Comparison of ENCODE assay signal across 1 cellular context in genomic region chr3:78176869-78177268, GRCh38.
TF ChIP-seq lines count a peak whose summit lies in the region.

No MANE protein-coding gene starts in this region.

TF ChIP-seq in HepG2, 621 proteins besides CTCF, POLR2A, EP300 and RAD21 (continued from another document and continues in another):
- TF ChIP-seq KIAA2018 (CRISPR knock-in tag; IDR thresholded peaks at IDR 0.05; ENCODE audit: borderline replicate concordance) (no peak), SALL1 (CRISPR knock-in tag; IDR thresholded peaks at IDR 0.05) (peak; percentile 70; the same call in 1 of the 2 replicates), MEIS2 (CRISPR knock-in tag; IDR thresholded peaks at IDR 0.05) (peak; percentile 75), ZNF772 (CRISPR knock-in tag; IDR thresholded peaks at IDR 0.05) (no peak), GPBP1L1 (CRISPR knock-in tag; IDR thresholded peaks at IDR 0.05) (no peak), FIP1L1 (IDR thresholded peaks at IDR 0.05; ENCODE audit: borderline replicate concordance, insufficient read depth, low read depth, low read length) (no peak), ZNF468 (CRISPR knock-in tag; IDR thresholded peaks at IDR 0.05) (no peak), HNRNPH1 (optimal IDR thresholded peaks at IDR 0.05; ENCODE audit: low read depth, low read length) (no peak), THAP7 (CRISPR knock-in tag; IDR thresholded peaks at IDR 0.05) (no peak), REPIN1 (CRISPR knock-in tag; IDR thresholded peaks at IDR 0.05; ENCODE audit: borderline replicate concordance, low read depth) (no peak), KAT2B (IDR thresholded peaks at IDR 0.05; ENCODE audit: borderline replicate concordance, low read depth, low read length) (peak; percentile 43; the same call in 1 of the 2 replicates), NR3C1 (CRISPR knock-in tag; IDR thresholded peaks at IDR 0.05) (no peak), PITX1 (CRISPR knock-in tag; IDR thresholded peaks at IDR 0.05) (no peak), CREM (IDR thresholded peaks at IDR 0.05) (peak; percentile 59; the same call in 1 of the 2 replicates), CREM (CRISPR knock-in tag; IDR thresholded peaks at IDR 0.05) (no peak), ZNF432 (CRISPR knock-in tag; IDR thresholded peaks at IDR 0.05; ENCODE audit: borderline replicate concordance) (no peak), ZNF839 (CRISPR knock-in tag; IDR thresholded peaks at IDR 0.05; ENCODE audit: borderline replicate concordance) (no peak), ZBTB8A (CRISPR knock-in tag; IDR thresholded peaks at IDR 0.05; ENCODE audit: borderline replicate concordance, low read depth) (no peak), ZNF7 (CRISPR knock-in tag; IDR thresholded peaks at IDR 0.05) (no peak), GTF3A (CRISPR knock-in tag; conservative IDR thresholded peaks at IDR 0.05) (no peak), RARG (CRISPR knock-in tag; IDR thresholded peaks at IDR 0.05; ENCODE audit: low read depth) (no peak), ZNF275 (CRISPR knock-in tag; IDR thresholded peaks at IDR 0.05; ENCODE audit: borderline replicate concordance) (no peak), ZNF547 (CRISPR knock-in tag; IDR thresholded peaks at IDR 0.05) (no peak), HNRNPUL1 (IDR thresholded peaks at IDR 0.05; ENCODE audit: low read depth, low read length) (no peak), ZMYM3 (CRISPR knock-in tag; IDR thresholded peaks at IDR 0.05) (no peak), ZNF326 (CRISPR knock-in tag; IDR thresholded peaks at IDR 0.05; ENCODE audit: borderline replicate concordance) (no peak), TRAFD1 (CRISPR knock-in tag; IDR thresholded peaks at IDR 0.05; ENCODE audit: borderline replicate concordance) (no peak), ZKSCAN8 (CRISPR knock-in tag; IDR thresholded peaks at IDR 0.05; ENCODE audit: borderline replicate concordance) (peak; percentile 29; the same call in 1 of the 2 replicates), U2AF1 (optimal IDR thresholded peaks at IDR 0.05; ENCODE audit: low read depth, low read length) (no peak), GLI4 (CRISPR knock-in tag; IDR thresholded peaks at IDR 0.05; ENCODE audit: borderline replicate concordance) (no peak), IKZF5 (CRISPR knock-in tag; IDR thresholded peaks at IDR 0.05) (peak; percentile 60; the same call in 1 of the 2 replicates)
- TF ChIP-seq, protein P1, sequence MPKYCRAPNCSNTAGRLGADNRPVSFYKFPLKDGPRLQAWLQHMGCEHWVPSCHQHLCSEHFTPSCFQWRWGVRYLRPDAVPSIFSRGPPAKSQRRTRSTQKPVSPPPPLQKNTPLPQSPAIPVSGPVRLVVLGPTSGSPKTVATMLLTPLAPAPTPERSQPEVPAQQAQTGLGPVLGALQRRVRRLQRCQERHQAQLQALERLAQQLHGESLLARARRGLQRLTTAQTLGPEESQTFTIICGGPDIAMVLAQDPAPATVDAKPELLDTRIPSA (CRISPR knock-in tag; IDR thresholded peaks at IDR 0.05; ENCODE audit: borderline replicate concordance) = no peak
- TF ChIP-seq, protein P2, sequence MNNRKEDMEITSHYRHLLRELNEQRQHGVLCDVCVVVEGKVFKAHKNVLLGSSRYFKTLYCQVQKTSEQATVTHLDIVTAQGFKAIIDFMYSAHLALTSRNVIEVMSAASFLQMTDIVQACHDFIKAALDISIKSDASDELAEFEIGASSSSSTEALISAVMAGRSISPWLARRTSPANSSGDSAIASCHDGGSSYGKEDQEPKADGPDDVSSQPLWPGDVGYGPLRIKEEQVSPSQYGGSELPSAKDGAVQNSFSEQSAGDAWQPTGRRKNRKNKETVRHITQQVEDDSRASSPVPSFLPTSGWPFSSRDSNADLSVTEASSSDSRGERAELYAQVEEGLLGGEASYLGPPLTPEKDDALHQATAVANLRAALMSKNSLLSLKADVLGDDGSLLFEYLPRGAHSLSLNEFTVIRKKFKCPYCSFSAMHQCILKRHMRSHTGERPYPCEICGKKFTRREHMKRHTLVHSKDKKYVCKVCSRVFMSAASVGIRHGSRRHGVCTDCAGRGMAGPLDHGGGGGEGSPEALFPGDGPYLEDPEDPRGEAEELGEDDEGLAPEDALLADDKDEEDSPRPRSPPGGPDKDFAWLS (CRISPR knock-in tag; IDR thresholded peaks at IDR 0.05; ENCODE audit: borderline replicate concordance) = no peak
- TF ChIP-seq, protein P3, sequence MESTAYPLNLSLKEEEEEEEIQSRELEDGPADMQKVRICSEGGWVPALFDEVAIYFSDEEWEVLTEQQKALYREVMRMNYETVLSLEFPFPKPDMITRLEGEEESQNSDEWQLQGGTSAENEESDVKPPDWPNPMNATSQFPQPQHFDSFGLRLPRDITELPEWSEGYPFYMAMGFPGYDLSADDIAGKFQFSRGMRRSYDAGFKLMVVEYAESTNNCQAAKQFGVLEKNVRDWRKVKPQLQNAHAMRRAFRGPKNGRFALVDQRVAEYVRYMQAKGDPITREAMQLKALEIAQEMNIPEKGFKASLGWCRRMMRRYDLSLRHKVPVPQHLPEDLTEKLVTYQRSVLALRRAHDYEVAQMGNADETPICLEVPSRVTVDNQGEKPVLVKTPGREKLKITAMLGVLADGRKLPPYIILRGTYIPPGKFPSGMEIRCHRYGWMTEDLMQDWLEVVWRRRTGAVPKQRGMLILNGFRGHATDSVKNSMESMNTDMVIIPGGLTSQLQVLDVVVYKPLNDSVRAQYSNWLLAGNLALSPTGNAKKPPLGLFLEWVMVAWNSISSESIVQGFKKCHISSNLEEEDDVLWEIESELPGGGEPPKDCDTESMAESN (CRISPR knock-in tag; conservative IDR thresholded peaks at IDR 0.05) = no peak
- TF ChIP-seq, protein P4, sequence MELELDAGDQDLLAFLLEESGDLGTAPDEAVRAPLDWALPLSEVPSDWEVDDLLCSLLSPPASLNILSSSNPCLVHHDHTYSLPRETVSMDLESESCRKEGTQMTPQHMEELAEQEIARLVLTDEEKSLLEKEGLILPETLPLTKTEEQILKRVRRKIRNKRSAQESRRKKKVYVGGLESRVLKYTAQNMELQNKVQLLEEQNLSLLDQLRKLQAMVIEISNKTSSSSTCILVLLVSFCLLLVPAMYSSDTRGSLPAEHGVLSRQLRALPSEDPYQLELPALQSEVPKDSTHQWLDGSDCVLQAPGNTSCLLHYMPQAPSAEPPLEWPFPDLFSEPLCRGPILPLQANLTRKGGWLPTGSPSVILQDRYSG (CRISPR knock-in tag; IDR thresholded peaks at IDR 0.05) = no peak
